In genomic region chr10:114024876-114025609, GRCh38 we compare ENCODE assay signal across 9 cellular contexts. TPM values are rescaled to one million over a fixed set of nuclear protein-coding genes. Genes with fewer than 3 reads are reported as not detected.
DNase-seq lines count a peak whose midpoint lies in the region; ATAC-seq, FAIRE-seq and TF ChIP-seq lines count a peak whose summit lies in the region.
"Had no signal": no experiment of that assay in that cellular context is flagged by ENCODE, and none has a peak within 500 bp of the region (broad histone marks: within the 10 kb centered on the region; RNA-seq: fewer than 3 reads in every experiment).

No MANE protein-coding gene starts in this region.

- DNase-seq in CD8-positive, alpha-beta T cell = no peak
- DNase-seq in SIG-M5 (lab: John Stamatoyannopoulos, UW) = peak; percentile 88
- DNase-seq in HepG2 (ENCODE audit: low spot score) = no peak
- DNase-seq in retina = no peak
- DNase-seq in hepatocyte (ENCODE audit: low spot score) = no peak
- DNase-seq in DMS153 (lab: John Stamatoyannopoulos, UW) = no peak

- H3K4me3 ChIP-seq in CD8-positive, alpha-beta T cell (ENCODE audit: low read depth, low read length) = no peak overlapping the region
- H3K4me3 ChIP-seq in HepG2 (replicated peaks in 1 of 3; ENCODE audit: insufficient read depth in 1 of 3, low read depth in 2 of 3, low read length in 3 of 3) (no peak overlapping the region), hepatocyte (no peak overlapping the region)
- H3K4me3 ChIP-seq: thoracic aorta had no signal

- H3K9me2 ChIP-seq in hepatocyte (replicated peaks; ENCODE audit: insufficient read depth) = no peaks in the 10 kb centered on the region

- peak; percentile 44 for ATAC-seq in CD8-positive, alpha-beta T cell
- ATAC-seq in GM19025 (IDR thresholded peaks at IDR 0.05; ENCODE audit: low read depth, unreplicated experiment) (peak; percentile 84), HG03064 (IDR thresholded peaks at IDR 0.05; ENCODE audit: low read depth, unreplicated experiment) (peak; percentile 63), HepG2 (no peak)

- H3K36me3 ChIP-seq in CD8-positive, alpha-beta T cell (ENCODE audit: insufficient read depth, low read length) = no peaks in the 10 kb centered on the region
- H3K36me3 ChIP-seq in HepG2 (replicated peaks in 1 of 2; ENCODE audit: control insufficient read depth in 1 of 2, insufficient read depth in 2 of 2, low read length in 2 of 2) = no peaks in the 10 kb centered on the region
- H3K36me3 ChIP-seq in hepatocyte (replicated peaks; ENCODE audit: insufficient read depth, low read depth) = no peaks in the 10 kb centered on the region
- H3K36me3 ChIP-seq: thoracic aorta had no signal

- in situ Hi-C loops in HepG2 (cut with HindIII; ENCODE audit: extremely low pct_ligation_motif_present, low pct_unique_long_range_greater_than_20kb) = no loop called here

- CTCF ChIA-PET in CD8-positive, alpha-beta T cell (lab: Charles Lee) = no interaction called here
- CTCF ChIA-PET in HepG2 (lab: Yijun Ruan, JAX; ENCODE audit: low intra/inter-chr PET ratio, low total read pairs) = no interaction called here

- H3K9me3 Mint-ChIP-seq in CD8-positive, alpha-beta T cell = no peaks in the 10 kb centered on the region

- no peak for TF ChIP-seq CTCF in CD8-positive, alpha-beta T cell (IDR thresholded peaks at IDR 0.05)
- TF ChIP-seq CTCF in HepG2 (CRISPR knock-in tag; IDR thresholded peaks at IDR 0.05) (no peak), hepatocyte (IDR thresholded peaks at IDR 0.05; ENCODE audit: poor library complexity) (no peak)

- H3K27me3 ChIP-seq in CD8-positive, alpha-beta T cell (ENCODE audit: insufficient read depth, low read length) = no peaks in the 10 kb centered on the region
- H3K27me3 ChIP-seq in HepG2 (ENCODE audit: control insufficient read depth in 1 of 2, insufficient read depth in 2 of 2, low read length in 2 of 2) (no peaks in the 10 kb centered on the region; a peak in 4 of 5 replicates), hepatocyte (no peaks in the 10 kb centered on the region)

- POLR2A ChIA-PET in CD8-positive, alpha-beta T cell (lab: Charles Lee) = no interaction called here
- POLR2A ChIA-PET in HepG2 (lab: Yijun Ruan, JAX) = no interaction called here

- TF ChIP-seq EP300 in HepG2 (IDR thresholded peaks at IDR 0.05; ENCODE audit: low read depth in 2 of 2, low read length in 2 of 2) (no peak), HepG2 (CRISPR knock-in tag; IDR thresholded peaks at IDR 0.05; ENCODE audit: borderline replicate concordance) (no peak)

- H3K4me1 Mint-ChIP-seq in CD8-positive, alpha-beta T cell (ENCODE audit: low read depth) = peaks cover 12% of the 10 kb centered on the region

- no peak for TF ChIP-seq POLR2A in HepG2 (IDR thresholded peaks at IDR 0.05; ENCODE audit: insufficient read depth in 1 of 2, low read depth in 2 of 2, low read length in 2 of 2)

- H2AFZ ChIP-seq in HepG2 (ENCODE audit: low read length) (no peak overlapping the region), hepatocyte (no peak overlapping the region)

- no peaks in the 10 kb centered on the region for H3K36me3 Mint-ChIP-seq in CD8-positive, alpha-beta T cell

- peaks cover 10% of the 10 kb centered on the region for H3K4me1 ChIP-seq in CD8-positive, alpha-beta T cell (ENCODE audit: insufficient read depth, low read length)
- H3K4me1 ChIP-seq in HepG2 (ENCODE audit: insufficient read depth, low read length) (peaks cover 8% of the 10 kb centered on the region; the same call in 1 of the 2 replicates), hepatocyte (ENCODE audit: insufficient read depth) (no peaks in the 10 kb centered on the region)

- no peak overlapping the region for H3K4me3 Mint-ChIP-seq in CD8-positive, alpha-beta T cell

- no peak overlapping the region for H3K27ac ChIP-seq in CD8-positive, alpha-beta T cell (ENCODE audit: low read depth, low read length)
- H3K27ac ChIP-seq in HepG2 (ENCODE audit: extremely low read length, insufficient read depth, low read length) (no peak overlapping the region), hepatocyte (no peak overlapping the region)
- H3K27ac ChIP-seq: thoracic aorta had no signal

- WGBS in HepG2 (ENCODE audit: low lambda C conversion rate) = 56% methylated on average over 11 of the region's 12 CpGs
- WGBS in hepatocyte (ENCODE audit: low lambda C conversion rate, missing lambda C conversion rate) = 85% methylated on average over 12 of the region's 12 CpGs

- H3K9me3 ChIP-seq in CD8-positive, alpha-beta T cell (ENCODE audit: low read length) = no peaks in the 10 kb centered on the region
- H3K9me3 ChIP-seq in HepG2 (ENCODE audit: low read length) = no peaks in the 10 kb centered on the region
- no peaks in the 10 kb centered on the region for H3K9me3 ChIP-seq in hepatocyte (ENCODE audit: low read depth)
- H3K9me3 ChIP-seq: thoracic aorta had no signal

- TF ChIP-seq RAD21 in HepG2 (CRISPR knock-in tag; IDR thresholded peaks at IDR 0.05) = no peak

- intact Hi-C loops in CD8-positive, alpha-beta T cell (cut with DNase I, micrococcal nuclease) = loop anchor here in 1 of 2 experiments (1.0 kb wide), 1 partner anchor 25 kb away; no protein-coding TSS in a partner anchor
- intact Hi-C loops in HepG2 (cut with micrococcal nuclease; ENCODE audit: unreplicated experiment) = no loop called here

- BruUV-seq in HepG2 (replicated peaks; lab: Mats Ljungman, UMichigan) = no TSS peak

- H3K4me2 ChIP-seq in HepG2 (ENCODE audit: low read depth, low read length) = no peak overlapping the region
- H3K4me2 ChIP-seq in hepatocyte = no peak overlapping the region

- no peak overlapping the region for H3K9ac ChIP-seq in HepG2 (ENCODE audit: insufficient read depth, low read depth, low read length)

- H3K27ac Mint-ChIP-seq in CD8-positive, alpha-beta T cell = no peak overlapping the region

- no peak for FAIRE-seq in HepG2 (lab: Jason Lieb, UNC)

- no peaks in the 10 kb centered on the region for H4K20me1 ChIP-seq in HepG2 (ENCODE audit: insufficient read depth, low read length)
- no peaks in the 10 kb centered on the region for H4K20me1 ChIP-seq in hepatocyte (ENCODE audit: insufficient read depth, poor library complexity, severe bottlenecking)

- H3K79me2 ChIP-seq in HepG2 (ENCODE audit: insufficient read depth, low read length) (no peaks in the 10 kb centered on the region), hepatocyte (no peaks in the 10 kb centered on the region)

- H3K27me3 Mint-ChIP-seq in CD8-positive, alpha-beta T cell (ENCODE audit: low read depth) = peaks cover 31% of the 10 kb centered on the region

TF ChIP-seq in HepG2, 621 proteins besides CTCF, POLR2A, EP300 and RAD21 (continues in another document):
- TF ChIP-seq POGZ (CRISPR knock-in tag; IDR thresholded peaks at IDR 0.05) = no peak
- TF ChIP-seq CEBPG (CRISPR knock-in tag; IDR thresholded peaks at IDR 0.05) = peak; percentile 13; the same call in 1 of the 2 replicates
- 0 out of 4 replicates have a peak, but pooled peaks of 1 of the 2 experiments have one; percentile 32 for TF ChIP-seq ATF4 (CRISPR knock-in tag; IDR thresholded peaks at IDR 0.05)

RNA-seq across cellular contexts. Expression of gene ADRB1, which starts 18.6 kb away (rescaled TPM):
- 1 to 10 TPM; 1.2 to 1.4 TPM for total RNA-seq in CD8-positive, alpha-beta T cell
- total RNA-seq in HepG2 (2016; rRNA removed; fragmentation: Illumina TruSeq; extraction: Trizol) (0.07 TPM in 1 of 2 replicates, not detected in the other), hepatocyte (1.0 and 1.2 TPM in 2 replicates)
- total RNA-seq in HepG2 (2016; cell fraction: cytosol; rRNA removed; fragmentation: Illumina TruSeq; extraction: Trizol; ENCODE audit: low read depth) = not detected in 2 replicates
- total RNA-seq in HepG2 (2016; cell fraction: insoluble cytoplasmic fraction; rRNA removed; fragmentation: Illumina TruSeq; extraction: Trizol) = not detected in 2 replicates
- total RNA-seq in HepG2 (2016; cell fraction: membrane; rRNA removed; fragmentation: Illumina TruSeq; extraction: Trizol) = not detected in 2 replicates
- total RNA-seq in HepG2 (2016; cell fraction: nucleus; rRNA removed; fragmentation: Illumina TruSeq; extraction: Trizol) = not detected in 2 replicates
- polyA plus RNA-seq in HepG2 (2011; rRNA removed) (not detected in 2 replicates), hepatocyte (0.10 and 0.60 TPM in 2 replicates)
- polyA plus RNA-seq in HepG2 (2011; cell fraction: cytosol; rRNA removed) = not detected in 2 replicates
- polyA plus RNA-seq in HepG2 (2011; cell fraction: nucleus; rRNA removed) = not detected in 2 replicates
- polyA plus RNA-seq in HepG2 (2012) = not detected in 2 replicates
- not detected in 2 replicates for polyA plus RNA-seq in HepG2 (2016; cell fraction: cytosol; fragmentation: Illumina TruSeq; extraction: Trizol; ENCODE audit: low read depth)
- not detected in 2 replicates for polyA plus RNA-seq in HepG2 (2016; cell fraction: insoluble cytoplasmic fraction; fragmentation: Illumina TruSeq; extraction: Trizol; ENCODE audit: low read depth)
- polyA plus RNA-seq in HepG2 (2016; cell fraction: membrane; fragmentation: Illumina TruSeq; extraction: Trizol; ENCODE audit: low read depth) = not detected in 2 replicates
- not detected in 2 replicates for polyA plus RNA-seq in HepG2 (2016; cell fraction: nucleus; fragmentation: Illumina TruSeq; extraction: Trizol; ENCODE audit: insufficient read depth, low read depth)
- polyA minus RNA-seq in HepG2 (2011; rRNA and poly(A)+ RNA removed; ENCODE audit: low replicate concordance) = 0.07 TPM in 1 of 2 replicates, not detected in the other
- not detected in 2 replicates for polyA minus RNA-seq in HepG2 (2011; cell fraction: cytosol; rRNA and poly(A)+ RNA removed)
- polyA minus RNA-seq in HepG2 (2011; cell fraction: nucleus; rRNA and poly(A)+ RNA removed) = not detected in 2 replicates
